16 cellular contexts compared by ENCODE assay signal in genomic region chr2:134576478-134576877, GRCh38.
DNase-seq lines count a peak whose midpoint lies in the region; ATAC-seq, FAIRE-seq and TF ChIP-seq lines count a peak whose summit lies in the region.
"Had no signal": no experiment of that assay in that cellular context is flagged by ENCODE, and none has a peak within 500 bp of the region (broad histone marks: within the 10 kb centered on the region; RNA-seq: fewer than 3 reads in every experiment).

No MANE protein-coding gene starts in this region.

- RAD21 ChIA-PET in GM12878 (lab: Charles Lee; ENCODE audit: unreplicated experiment), result no interaction called here

- no peaks in the 10 kb centered on the region for H3K36me3 ChIP-seq in GM12878 (ENCODE audit: control insufficient read depth in 2 of 2, insufficient read depth in 2 of 2, low read length in 1 of 2)
- no peaks in the 10 kb centered on the region for H3K36me3 ChIP-seq in A673 (ENCODE audit: insufficient read depth, low read length, poor library complexity, severe bottlenecking)
- no peaks in the 10 kb centered on the region for H3K36me3 ChIP-seq in aorta (ENCODE audit: control insufficient read depth in 1 of 2, insufficient read depth in 2 of 2, low read length in 1 of 2)

- no peak for FAIRE-seq in GM12878 (lab: Jason Lieb, UNC)

- H2AFZ ChIP-seq in GM12878 (ENCODE audit: control insufficient read depth, low read depth, low read length), result no peak overlapping the region

- no peak overlapping the region for H3K9ac ChIP-seq in GM12878 (ENCODE audit: control insufficient read depth, insufficient read depth, low read length)

- TF ChIP-seq EP300 in GM12878 (IDR thresholded peaks at IDR 0.05; ENCODE audit: borderline replicate concordance in 1 of 2, control insufficient read depth in 1 of 2, low read depth in 2 of 2, low read length in 2 of 2), result no peak

- no peak overlapping the region for H3K4me2 ChIP-seq in GM12878 (ENCODE audit: control insufficient read depth, insufficient read depth)

- H3K9me3 Mint-ChIP-seq in activated CD4-positive, alpha-beta T cell treated with anti-CD3 and anti-CD28 coated beads, Interleukin-2, amount 10 ng/mL, durations not matched to agents 7 days and 5 days, result no peaks in the 10 kb centered on the region
- H3K9me3 Mint-ChIP-seq in naive thymus-derived CD8-positive, alpha-beta T cell, result no peaks in the 10 kb centered on the region

- peak; percentile 55 for TF ChIP-seq RAD21 in GM12878 (IDR thresholded peaks at IDR 0.05; ENCODE audit: insufficient read depth, low read depth, low read length)

- H3K27me3 ChIP-seq in GM12878 (replicated peaks in 1 of 2; ENCODE audit: control insufficient read depth in 2 of 2, insufficient read depth in 2 of 2, low read length in 1 of 2) (no peaks in the 10 kb centered on the region), A673 (replicated peaks; ENCODE audit: insufficient read depth, low read depth, low read length, poor library complexity) (peaks cover 11% of the 10 kb centered on the region), aorta (ENCODE audit: control insufficient read depth in 1 of 2, insufficient read depth in 2 of 2, low read length in 1 of 2) (no peaks in the 10 kb centered on the region)

- H4K20me1 ChIP-seq in GM12878 (ENCODE audit: control insufficient read depth, insufficient read depth), result no peaks in the 10 kb centered on the region

- no peak overlapping the region for H3K27ac ChIP-seq in GM12878 (ENCODE audit: control insufficient read depth, insufficient read depth)
- H3K27ac ChIP-seq in A673 (ENCODE audit: low read depth, low read length, poor library complexity, severe bottlenecking), result no peak overlapping the region
- H3K27ac ChIP-seq in aorta (ENCODE audit: low read depth in 1 of 2, low read length in 2 of 2), result no peak overlapping the region

- H3K9me3 ChIP-seq in GM12878 (replicated peaks; ENCODE audit: control insufficient read depth, insufficient read depth, low read length) (no peaks in the 10 kb centered on the region), A673 (ENCODE audit: low read depth, low read length, poor library complexity, severe bottlenecking) (no peaks in the 10 kb centered on the region), aorta (ENCODE audit: control insufficient read depth, low read length) (no peaks in the 10 kb centered on the region)

- in situ Hi-C loops in GM12878 (cut with MboI), result no loop called here

- no peak overlapping the region for H3K27ac Mint-ChIP-seq in activated CD4-positive, alpha-beta T cell treated with anti-CD3 and anti-CD28 coated beads, Interleukin-2, amount 10 ng/mL, durations not matched to agents 7 days and 5 days
- no peak overlapping the region for H3K27ac Mint-ChIP-seq in naive thymus-derived CD8-positive, alpha-beta T cell

- TF ChIP-seq CTCF in GM12864 (IDR thresholded peaks at IDR 0.05; ENCODE audit: low read depth, low read length, missing control alignments) (peak; percentile 2), GM12878 (IDR thresholded peaks at IDR 0.05 in 2 of 3, conservative IDR thresholded peaks at IDR 0.05 in 1 of 3; ENCODE audit: control insufficient read depth in 2 of 3, extremely low read depth in 1 of 3, insufficient read depth in 1 of 3, low read depth in 3 of 3, low read length in 3 of 3) (peak in 1 of 3 experiments; percentile 20; a peak in 1 of 6 replicates), A673 (conservative IDR thresholded peaks at IDR 0.05; ENCODE audit: low read depth, low read length) (no peak)

- H3K4me1 ChIP-seq in GM12878 (ENCODE audit: control insufficient read depth, insufficient read depth, low read length) (peaks cover 6% of the 10 kb centered on the region), A673 (ENCODE audit: insufficient read depth, low read length, poor library complexity, severe bottlenecking) (no peaks in the 10 kb centered on the region), aorta (ENCODE audit: control insufficient read depth in 1 of 2, insufficient read depth in 2 of 2, low read length in 2 of 2) (no peaks in the 10 kb centered on the region)

- H3K4me3 Mint-ChIP-seq in activated CD4-positive, alpha-beta T cell treated with anti-CD3 and anti-CD28 coated beads, Interleukin-2, amount 10 ng/mL, durations not matched to agents 7 days and 5 days, result no peak overlapping the region
- H3K4me3 Mint-ChIP-seq in naive thymus-derived CD8-positive, alpha-beta T cell, result no peak overlapping the region

- H3K4me3 ChIP-seq in GM12864 (ENCODE audit: low read depth, low read length) (no peak overlapping the region), GM12878 (no peak overlapping the region), A673 (ENCODE audit: low read depth, low read length, poor library complexity, severe bottlenecking) (no peak overlapping the region), aorta (ENCODE audit: low read length in 2 of 2) (no peak overlapping the region)

- TF ChIP-seq POLR2A in GM12878 (IDR thresholded peaks at IDR 0.05; ENCODE audit: low read depth, low read length), result no peak

- BruUV-seq in GM12878 (replicated peaks; lab: Mats Ljungman, UMichigan), result no TSS peak
- no TSS peak for BruUV-seq in A673 (replicated peaks; lab: Mats Ljungman, UMichigan)

- peaks cover under 1% of the 10 kb centered on the region for H3K4me1 Mint-ChIP-seq in activated CD4-positive, alpha-beta T cell treated with anti-CD3 and anti-CD28 coated beads, Interleukin-2, amount 10 ng/mL, durations not matched to agents 7 days and 5 days
- H3K4me1 Mint-ChIP-seq in naive thymus-derived CD8-positive, alpha-beta T cell, result peaks cover 0 to 3% (median under 1%) of the 10 kb centered on the region in 4 donors

- H3K36me3 Mint-ChIP-seq in activated CD4-positive, alpha-beta T cell treated with anti-CD3 and anti-CD28 coated beads, Interleukin-2, amount 10 ng/mL, durations not matched to agents 7 days and 5 days (ENCODE audit: low read depth), result no peaks in the 10 kb centered on the region
- H3K36me3 Mint-ChIP-seq in naive thymus-derived CD8-positive, alpha-beta T cell, result no peaks in the 10 kb centered on the region

- CTCF ChIA-PET in activated CD4-positive, alpha-beta T cell treated with anti-CD3 and anti-CD28 coated beads, Interleukin-2, amount 10 ng/mL, durations not matched to agents 7 days and 5 days (lab: Charles Lee), result no interaction called here
- CTCF ChIA-PET in GM12878 (lab: Yijun Ruan, JAX), result interaction anchor here (1.1 kb wide), 1 partner anchor 16 kb away, joined by 3 read pairs; no protein-coding TSS in a partner anchor
- CTCF ChIA-PET in A673 (lab: Charles Lee), result no interaction called here

- no peaks in the 10 kb centered on the region for H3K27me3 Mint-ChIP-seq in activated CD4-positive, alpha-beta T cell treated with anti-CD3 and anti-CD28 coated beads, Interleukin-2, amount 10 ng/mL, durations not matched to agents 7 days and 5 days
- H3K27me3 Mint-ChIP-seq in naive thymus-derived CD8-positive, alpha-beta T cell, result peaks cover 0 to 3% (median 0%) of the 10 kb centered on the region in 5 donors

- no peaks in the 10 kb centered on the region for H3K79me2 ChIP-seq in GM12878 (ENCODE audit: control insufficient read depth, insufficient read depth, low read length)

- SMC1A ChIA-PET in GM12878 (lab: Charles Lee; ENCODE audit: uncharacterized antibody, unreplicated experiment), result no interaction called here

- peak; percentile 11 for DNase-seq in activated CD4-positive, alpha-beta T cell treated with anti-CD3 and anti-CD28 coated beads, Interleukin-2, amount 10 ng/mL, durations not matched to agents 7 days and 5 days
- DNase-seq in activated CD4-positive, alpha-beta T cell treated with anti-CD3 and anti-CD28 coated beads, Interleukin-2, amount 50 U/mL, for 4 hours, result no peak
- DNase-seq in GM12864 (ENCODE audit: low read depth), result no peak
- no peak for DNase-seq in GM12878 (ENCODE audit: low read depth, low spot score)
- peak in 6 of 10 donors; percentile 6 to 39 (median 12) for DNase-seq in naive thymus-derived CD8-positive, alpha-beta T cell
- DNase-seq in A673 (ENCODE audit: low spot score), result no peak
- DNase-seq in aorta, result no peak
- DNase-seq: C1 segment of cervical spinal cord, DMS53, H7, NCI-H1417, NCI-H1930, NCI-H510A, NCI-H82, SIG-M5 had no signal

- intact Hi-C loops in GM12878 (cut with micrococcal nuclease; ENCODE audit: unreplicated experiment), result no loop called here
- intact Hi-C loops in A673 (cut with micrococcal nuclease; ENCODE audit: unreplicated experiment), result no loop called here
- intact Hi-C loops in aorta (cut with DNase I), result no loop called here

- POLR2A ChIA-PET in activated CD4-positive, alpha-beta T cell treated with anti-CD3 and anti-CD28 coated beads, Interleukin-2, amount 10 ng/mL, durations not matched to agents 7 days and 5 days (lab: Charles Lee), result no interaction called here
- POLR2A ChIA-PET in GM12878 (lab: Charles Lee) (no interaction called here), A673 (lab: Charles Lee; ENCODE audit: low non-redundant PET) (no interaction called here)
- POLR2A ChIA-PET in naive thymus-derived CD8-positive, alpha-beta T cell (lab: Charles Lee), result no interaction called here

- no peak for ATAC-seq in GM12878
- peak in 1 of 2 donors; percentile 37 for ATAC-seq in naive thymus-derived CD8-positive, alpha-beta T cell
- no peak for ATAC-seq in HG03045 (IDR thresholded peaks at IDR 0.05; ENCODE audit: unreplicated experiment)
- no peak for ATAC-seq in aorta (ENCODE audit: low FRiP score)

TF ChIP-seq in GM12878, 131 proteins besides CTCF, POLR2A, EP300 and RAD21:
- TF ChIP-seq SMC3 (IDR thresholded peaks at IDR 0.05; ENCODE audit: borderline replicate concordance, low read length), result peak; percentile 32; the same call in 1 of the 2 replicates
- no peak for TF ChIP-seq IKZF2 (IDR thresholded peaks at IDR 0.05)

Comparison
In these comparisons a context has a peak if more than half of its experiments do, and no peak if none do; other contexts are left out.
1. DNase-seq: peak in activated CD4-positive, alpha-beta T cell treated with anti-CD3 and anti-CD28 coated beads, Interleukin-2, amount 10 ng/mL, durations not matched to agents 7 days and 5 days (single experiment) and naive thymus-derived CD8-positive, alpha-beta T cell (6 of 10); none in activated CD4-positive, alpha-beta T cell treated with anti-CD3 and anti-CD28 coated beads, Interleukin-2, amount 50 U/mL, for 4 hours (0 of 2), GM12864 (single experiment), GM12878 (single experiment), A673 (single experiment) and aorta (0 of 2).